ENCODE assay signal across 1 cellular context in the genomic region with DNA sequence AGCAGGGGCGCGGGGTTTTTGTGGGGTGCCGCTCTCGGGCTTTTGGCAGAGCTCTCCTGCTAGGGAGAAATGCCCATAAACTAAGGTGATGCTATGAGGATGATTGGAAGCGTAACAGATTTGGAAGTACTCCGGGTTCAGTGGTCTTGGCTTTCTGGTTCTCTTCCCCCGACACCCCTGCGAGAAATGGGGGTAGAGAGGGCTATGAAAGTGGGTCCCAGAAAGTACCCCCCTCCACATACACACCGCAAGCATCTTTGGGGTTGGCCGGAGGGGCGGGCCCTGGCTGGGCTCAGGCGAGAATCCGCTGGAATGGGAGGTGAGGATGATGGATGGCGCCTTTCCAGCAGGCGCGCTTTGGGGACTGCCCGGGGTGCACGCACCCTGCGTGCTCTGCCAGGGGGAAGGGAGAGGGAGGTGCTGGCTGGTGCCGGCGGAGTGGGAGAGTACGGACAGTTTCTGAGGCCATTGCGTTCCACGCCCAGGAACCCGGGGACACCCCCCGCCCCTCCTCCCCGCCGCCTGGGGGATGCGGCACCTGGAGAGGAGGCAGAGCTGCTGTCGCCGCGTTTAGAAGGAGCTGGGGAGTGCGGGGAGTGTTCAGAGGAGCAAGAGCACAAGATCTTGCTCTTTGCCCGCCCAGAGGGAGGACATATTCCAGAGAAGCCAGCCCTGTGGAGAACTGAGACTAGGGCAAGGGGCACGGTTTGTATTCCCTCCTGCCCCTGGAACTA.
A peak's percentile ranks its signal among the peaks of the same experiment; 100 is the strongest.
TF ChIP-seq lines count a peak whose summit lies in the region.

No MANE protein-coding gene starts in this region.

TF ChIP-seq in H1, 55 proteins besides CTCF, POLR2A, EP300 and RAD21 (continued from another document):
- peak; percentile 21 to 64; a peak in 1 of 4 replicates for TF ChIP-seq SIN3A (conservative IDR thresholded peaks at IDR 0.05 in 1 of 2, IDR thresholded peaks at IDR 0.05 in 1 of 2; ENCODE audit: low read depth in 1 of 2, low read length in 2 of 2)
- peak; percentile 74; the same call in 1 of the 2 replicates for TF ChIP-seq RBBP5 (IDR thresholded peaks at IDR 0.05; ENCODE audit: borderline replicate concordance, low read depth, low read length)
- TF ChIP-seq SUZ12 (IDR thresholded peaks at IDR 0.05; ENCODE audit: low read length) = peak; percentile 48; the same call in 1 of the 2 replicates
- no peak for TF ChIP-seq KDM5A (IDR thresholded peaks at IDR 0.05; ENCODE audit: low read length)
- no peak for TF ChIP-seq RNF2 (IDR thresholded peaks at IDR 0.05; ENCODE audit: borderline replicate concordance, low read depth, low read length, missing control alignments, poor library complexity, severe bottlenecking)
